8 cellular contexts compared by ENCODE assay signal in the genomic region with DNA sequence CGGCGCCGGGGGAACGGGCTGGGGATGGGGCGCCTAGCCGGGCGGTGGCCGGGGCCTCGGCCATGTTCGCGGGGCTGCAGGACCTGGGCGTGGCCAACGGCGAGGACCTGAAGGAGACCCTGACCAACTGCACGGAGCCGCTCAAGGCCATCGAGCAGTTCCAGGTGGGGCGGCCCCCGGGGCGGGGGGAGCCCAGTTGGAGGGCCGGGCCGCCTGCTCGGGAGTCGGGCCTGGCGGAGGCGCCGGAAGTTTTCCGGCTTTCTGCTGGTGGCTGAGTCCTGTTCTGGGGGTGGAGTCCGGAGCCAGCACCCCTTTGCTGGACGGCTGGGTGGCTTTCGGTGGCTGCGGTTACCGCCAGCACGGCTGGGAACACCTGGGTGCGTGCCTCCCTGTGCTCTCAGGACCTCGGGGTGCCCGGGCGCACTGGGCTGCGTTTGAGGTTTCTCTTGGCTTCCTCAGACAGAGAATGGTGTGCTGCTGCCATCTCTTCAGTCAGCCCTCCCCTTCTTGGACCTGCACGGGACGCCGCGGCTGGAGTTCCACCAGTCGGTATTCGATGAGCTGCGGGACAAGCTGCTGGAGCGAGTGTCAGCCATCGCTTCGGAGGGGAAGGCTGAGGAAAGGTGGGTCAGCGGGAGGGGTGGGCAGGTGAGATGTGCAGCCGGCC. TPM values are rescaled to one million over a fixed set of nuclear protein-coding genes. Genes with fewer than 3 reads are reported as not detected.
DNase-seq lines count a peak whose midpoint lies in the region; ATAC-seq, FAIRE-seq and TF ChIP-seq lines count a peak whose summit lies in the region.

No MANE protein-coding gene starts in this region.

- TF ChIP-seq EP300 in A549 (IDR thresholded peaks at IDR 0.05) = no peak

- CTCF ChIA-PET in A549 (lab: Yijun Ruan, JAX) = interaction anchor here (1.1 to 17.1 kb wide), 9 partner anchors 11 to 119 kb away, joined by 3 to 236 read pairs (median 4); a partner anchor contains a TSS

- WGBS in A549 (ENCODE audit: missing lambda C conversion rate) = 8% methylated on average over 20 of the region's 51 CpGs

- peak overlapping the region; percentile 90 to 98 for H3K27ac ChIP-seq in A549
- peak overlapping the region; percentile 85; the same call in 1 of the 2 replicates for H3K27ac ChIP-seq in HUES6 (ENCODE audit: low read depth, low read length)
- H3K27ac ChIP-seq in skeletal muscle tissue (ENCODE audit: low read depth, low read length) = peak overlapping the region; percentile 36

- H3K4me1 ChIP-seq in A549 (peaks cover 20% of the 10 kb centered on the region), HUES6 (ENCODE audit: control insufficient read depth, insufficient read depth, low read length) (peaks cover 25% of the 10 kb centered on the region), skeletal muscle tissue (ENCODE audit: control insufficient read depth in 3 of 3, insufficient read depth in 3 of 3, low read length in 3 of 3) (peaks cover 23 to 26% (median 23%) of the 10 kb centered on the region in 3 donors)

- H3K9ac ChIP-seq in HUES6 (ENCODE audit: low read length) = peak overlapping the region; percentile 82
- H3K9ac ChIP-seq in skeletal muscle tissue (ENCODE audit: low read depth in 1 of 3, low read length in 3 of 3) = peak overlapping the region; percentile 87 to 92 (median 87)

- peaks cover 23% of the 10 kb centered on the region for H3K36me3 ChIP-seq in HUES6 (ENCODE audit: control insufficient read depth, insufficient read depth, low read length)
- H3K36me3 ChIP-seq in skeletal muscle tissue (ENCODE audit: control insufficient read depth in 3 of 3, insufficient read depth in 3 of 3, low read length in 3 of 3) = peaks cover 13 to 20% (median 17%) of the 10 kb centered on the region in 3 donors

- peak; percentile 60 to 65 for ATAC-seq in A549
- peak; percentile 31 for ATAC-seq in GM18858 (IDR thresholded peaks at IDR 0.05; ENCODE audit: unreplicated experiment)
- peak; percentile 31 to 67 for ATAC-seq in activated naive CD4-positive, alpha-beta T cell treated with anti-CD3 and anti-CD28 coated beads, Interleukin-2, amount 50 U/mL, for 72 hours
- ATAC-seq in HG02885 (IDR thresholded peaks at IDR 0.05; ENCODE audit: poor library complexity, unreplicated experiment) = no peak

- no peak for TF ChIP-seq POLR2A in A549 (IDR thresholded peaks at IDR 0.05; ENCODE audit: low read length)

- peak overlapping the region; percentile 100 for H3K4me2 ChIP-seq in A549

- H3K4me3 ChIP-seq in A549 (peak overlapping the region; percentile 93), HUES6 (ENCODE audit: low read depth, low read length) (peak overlapping the region; percentile 100), iPS-11a (ENCODE audit: low read depth, low read length) (peak overlapping the region; percentile 94), skeletal muscle tissue (ENCODE audit: low read length in 3 of 3) (peak overlapping the region; percentile 90 to 96 (median 91))

- POLR2A ChIA-PET in A549 (lab: Yijun Ruan, JAX) = interaction anchor here (1.0 to 4.7 kb wide), 4 partner anchors 10 to 126 kb away, joined by 3 to 97 read pairs (median 4); a partner anchor contains a TSS

- no peaks in the 10 kb centered on the region for H3K9me3 Mint-ChIP-seq in activated naive CD4-positive, alpha-beta T cell treated with anti-CD3 and anti-CD28 coated beads, Interleukin-2, amount 50 U/mL, for 72 hours

- H3K36me3 Mint-ChIP-seq in activated naive CD4-positive, alpha-beta T cell treated with anti-CD3 and anti-CD28 coated beads, Interleukin-2, amount 50 U/mL, for 72 hours = peaks cover 0 to 16% of the 10 kb centered on the region in 2 donors

- H3K9me3 ChIP-seq in A549 (no peaks in the 10 kb centered on the region), HUES6 (ENCODE audit: control insufficient read depth, insufficient read depth, low read depth, low read length) (no peaks in the 10 kb centered on the region), skeletal muscle tissue (ENCODE audit: control insufficient read depth in 3 of 3, low read length in 3 of 3) (no peaks in the 10 kb centered on the region)

- no peak for TF ChIP-seq CTCF in A549 (IDR thresholded peaks at IDR 0.05)

- no peaks in the 10 kb centered on the region for H3K27me3 ChIP-seq in HUES6 (ENCODE audit: control insufficient read depth, insufficient read depth, low read length)
- H3K27me3 ChIP-seq in skeletal muscle tissue (ENCODE audit: control insufficient read depth in 3 of 3, insufficient read depth in 3 of 3, low read length in 3 of 3) = no peaks in the 10 kb centered on the region

- no peak for TF ChIP-seq RAD21 in A549 (conservative IDR thresholded peaks at IDR 0.05 in 1 of 2, IDR thresholded peaks at IDR 0.05 in 1 of 2)

- no peak for FAIRE-seq in A549 (lab: Jason Lieb, UNC)

- H3K27ac Mint-ChIP-seq in activated naive CD4-positive, alpha-beta T cell treated with anti-CD3 and anti-CD28 coated beads, Interleukin-2, amount 50 U/mL, for 72 hours = peak overlapping the region in 1 of 2 donors; percentile 77

- DNase-seq in A549 (ENCODE audit: low read depth in 1 of 2, low spot score in 1 of 2) (peak in 1 of 2 experiments; percentile 43), cerebellum (ENCODE audit: low spot score) (no peak)
- no peak for DNase-seq in activated naive CD4-positive, alpha-beta T cell treated with anti-CD3 and anti-CD28 coated beads, Interleukin-2, amount 50 U/mL, for 72 hours (ENCODE audit: low spot score in 2 of 2)

TF ChIP-seq in A549, 52 proteins besides CTCF, POLR2A, EP300 and RAD21:
- TF ChIP-seq JUN (IDR thresholded peaks at IDR 0.05) (peak in 1 of 2 experiments; percentile 14; a peak in 2 of 5 replicates), KDM5A (IDR thresholded peaks at IDR 0.05) (peak; percentile 60; the same call in 1 of the 2 replicates), FOSB (CRISPR knock-in tag; IDR thresholded peaks at IDR 0.05) (no peak)
- TF ChIP-seq, protein P1, sequence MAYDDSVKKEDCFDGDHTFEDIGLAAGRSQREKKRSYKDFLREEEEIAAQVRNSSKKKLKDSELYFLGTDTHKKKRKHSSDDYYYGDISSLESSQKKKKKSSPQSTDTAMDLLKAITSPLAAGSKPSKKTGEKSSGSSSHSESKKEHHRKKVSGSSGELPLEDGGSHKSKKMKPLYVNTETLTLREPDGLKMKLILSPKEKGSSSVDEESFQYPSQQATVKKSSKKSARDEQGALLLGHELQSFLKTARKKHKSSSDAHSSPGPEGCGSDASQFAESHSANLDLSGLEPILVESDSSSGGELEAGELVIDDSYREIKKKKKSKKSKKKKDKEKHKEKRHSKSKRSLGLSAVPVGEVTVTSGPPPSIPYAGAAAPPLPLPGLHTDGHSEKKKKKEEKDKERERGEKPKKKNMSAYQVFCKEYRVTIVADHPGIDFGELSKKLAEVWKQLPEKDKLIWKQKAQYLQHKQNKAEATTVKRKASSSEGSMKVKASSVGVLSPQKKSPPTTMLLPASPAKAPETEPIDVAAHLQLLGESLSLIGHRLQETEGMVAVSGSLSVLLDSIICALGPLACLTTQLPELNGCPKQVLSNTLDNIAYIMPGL (CRISPR knock-in tag; IDR thresholded peaks at IDR 0.05; ENCODE audit: borderline replicate concordance) = no peak

RNA-seq across cellular contexts. Expression of a gene that starts 0.5 kb away (rescaled TPM):
- polyA plus RNA-seq in A549 (2011; rRNA removed) (31.8 and 33.8 TPM in 2 replicates), A549 (2017; fragmentation: RNase III; extraction: RNeasy Plus Mini Kit Qiagen cat#74134 plus additional on column Dnase treatment) (44.4 to 46.3 TPM (median 45.3 TPM) in 3 replicates)
- 81.9 and 98.3 TPM in 2 replicates for polyA plus RNA-seq in A549 (2012; cell fraction: cytosol; rRNA removed)
- polyA plus RNA-seq in A549 (2012; cell fraction: nucleus; rRNA removed) = 92.5 and 112 TPM in 2 replicates
- 23.6 and 32.9 TPM in 2 replicates for polyA minus RNA-seq in A549 (2011; rRNA and poly(A)+ RNA removed)
- total RNA-seq in activated naive CD4-positive, alpha-beta T cell treated with anti-CD3 and anti-CD28 coated beads, Interleukin-2, amount 50 U/mL, for 72 hours = 10 to 100 TPM; 57.6 to 58.4 TPM
- total RNA-seq in skeletal muscle tissue (33.9 TPM), cerebellum (27.1 TPM)

RNA-seq across cellular contexts. Expression of a gene that starts 4.5 kb away (rescaled TPM):
- polyA plus RNA-seq in A549 (2011; rRNA removed) (not detected in 2 replicates), A549 (2017; fragmentation: RNase III; extraction: RNeasy Plus Mini Kit Qiagen cat#74134 plus additional on column Dnase treatment) (not detected in 3 replicates)
- not detected in 2 replicates for polyA plus RNA-seq in A549 (2012; cell fraction: cytosol; rRNA removed)
- polyA plus RNA-seq in A549 (2012; cell fraction: nucleus; rRNA removed) = not detected in 2 replicates
- not detected in 2 replicates for polyA minus RNA-seq in A549 (2011; rRNA and poly(A)+ RNA removed)
- not detected for total RNA-seq in activated naive CD4-positive, alpha-beta T cell treated with anti-CD3 and anti-CD28 coated beads, Interleukin-2, amount 50 U/mL, for 72 hours
- total RNA-seq in skeletal muscle tissue (not detected), cerebellum (not detected)

RNA-seq across cellular contexts. Expression of a gene that starts 14.5 kb away (rescaled TPM):
- polyA plus RNA-seq in A549 (2011; rRNA removed) (256 and 268 TPM in 2 replicates), A549 (2017; fragmentation: RNase III; extraction: RNeasy Plus Mini Kit Qiagen cat#74134 plus additional on column Dnase treatment) (646 to 795 TPM (median 671 TPM) in 3 replicates)
- polyA plus RNA-seq in A549 (2012; cell fraction: cytosol; rRNA removed) = 1,090 and 1,227 TPM in 2 replicates
- polyA plus RNA-seq in A549 (2012; cell fraction: nucleus; rRNA removed) = 1,168 and 1,626 TPM in 2 replicates
- 286 and 296 TPM in 2 replicates for polyA minus RNA-seq in A549 (2011; rRNA and poly(A)+ RNA removed)
- 100 to 1,000 TPM; 277 to 307 TPM for total RNA-seq in activated naive CD4-positive, alpha-beta T cell treated with anti-CD3 and anti-CD28 coated beads, Interleukin-2, amount 50 U/mL, for 72 hours
- total RNA-seq in skeletal muscle tissue (97.1 TPM), cerebellum (62.8 TPM)

RNA-seq across cellular contexts. Expression of a gene that starts 21.9 kb away (rescaled TPM):
- polyA plus RNA-seq in A549 (2011; rRNA removed) (8.7 and 9.8 TPM in 2 replicates), A549 (2017; fragmentation: RNase III; extraction: RNeasy Plus Mini Kit Qiagen cat#74134 plus additional on column Dnase treatment) (15.6 to 18.6 TPM (median 17.5 TPM) in 3 replicates)
- 10.9 and 17.9 TPM in 2 replicates for polyA plus RNA-seq in A549 (2012; cell fraction: cytosol; rRNA removed)
- 23.3 and 38.1 TPM in 2 replicates for polyA plus RNA-seq in A549 (2012; cell fraction: nucleus; rRNA removed)
- 7.4 and 10.4 TPM in 2 replicates for polyA minus RNA-seq in A549 (2011; rRNA and poly(A)+ RNA removed)
- 1 to 10 TPM; 2.6 to 8.8 TPM for total RNA-seq in activated naive CD4-positive, alpha-beta T cell treated with anti-CD3 and anti-CD28 coated beads, Interleukin-2, amount 50 U/mL, for 72 hours
- total RNA-seq in skeletal muscle tissue (2.1 TPM), cerebellum (0.91 TPM)

RNA-seq across cellular contexts. Expression of a gene that starts 24.9 kb away (rescaled TPM):
- polyA plus RNA-seq in A549 (2011; rRNA removed) (not detected in 2 replicates), A549 (2017; fragmentation: RNase III; extraction: RNeasy Plus Mini Kit Qiagen cat#74134 plus additional on column Dnase treatment) (0.04 to 0.05 TPM (median 0.05 TPM) in 3 replicates)
- 0.04 TPM in 2 replicates for polyA plus RNA-seq in A549 (2012; cell fraction: cytosol; rRNA removed)
- 0.18 and 0.20 TPM in 2 replicates for polyA plus RNA-seq in A549 (2012; cell fraction: nucleus; rRNA removed)
- polyA minus RNA-seq in A549 (2011; rRNA and poly(A)+ RNA removed) = not detected in 2 replicates
- under 1 TPM in 1 of 2 donors, not detected in 1; 0.12 TPM for total RNA-seq in activated naive CD4-positive, alpha-beta T cell treated with anti-CD3 and anti-CD28 coated beads, Interleukin-2, amount 50 U/mL, for 72 hours
- total RNA-seq in skeletal muscle tissue (not detected), cerebellum (not detected)

Comparison
In these comparisons a context has a peak if more than half of its experiments do, and no peak if none do; other contexts are left out.
1. H3K27ac ChIP-seq: peak in every context shown above with its lines; median percentile 94 in A549; 85 in HUES6; 36 in skeletal muscle tissue.